ENCODE assay signal across 10 cellular contexts in genomic region chr1:41713557-41714327, GRCh38.
DNase-seq lines count a peak whose midpoint lies in the region; ATAC-seq and TF ChIP-seq lines count a peak whose summit lies in the region.
"Had no signal": no experiment of that assay in that cellular context is flagged by ENCODE, and none has a peak within 500 bp of the region (broad histone marks: within the 10 kb centered on the region; RNA-seq: fewer than 3 reads in every experiment).

No MANE protein-coding gene starts in this region.

- H3K27me3 ChIP-seq in HUES64 (ENCODE audit: insufficient read depth, low read length), result no peaks in the 10 kb centered on the region

- H3K9ac ChIP-seq in HUES64 (ENCODE audit: low read depth, low read length), result 0 out of 2 replicates have a peak overlapping the region, but pooled peaks have one; percentile 10

- no peaks in the 10 kb centered on the region for H3K36me3 ChIP-seq in HUES64 (ENCODE audit: insufficient read depth, low read length)

- DNase-seq in AG08396 (ENCODE audit: low spot score), result peak; percentile 61
- DNase-seq in astrocyte of the cerebellum (ENCODE audit: low read depth), result peak; percentile 63
- DNase-seq in left kidney (ENCODE audit: low read depth, low spot score), result peak; percentile 87
- no peak for DNase-seq in stimulated activated CD4-positive, alpha-beta T cell treated with anti-CD3 and anti-CD28 coated beads, Interleukin-4, amount 100 ng/mL, for 24 hours
- no peak for DNase-seq in NCI-H2029 (lab: John Stamatoyannopoulos, UW)
- DNase-seq in globus pallidus (ENCODE audit: low spot score), result no peak
- DNase-seq: activated CD4-positive, alpha-beta T cell treated with anti-CD3 and anti-CD28 coated beads for 48 hours; DMS79 treated with DMSO at 0.1 percent for 48 hours had no signal

- H3K4me1 ChIP-seq in HUES64 (ENCODE audit: insufficient read depth, low read length), result peaks cover 10% of the 10 kb centered on the region; the same call in 1 of the 2 replicates

- no peak overlapping the region for H3K4me3 ChIP-seq in HUES64 (ENCODE audit: low read length)
- H3K4me3 ChIP-seq in astrocyte of the cerebellum (ENCODE audit: low read depth, low read length), result no peak overlapping the region

- in situ Hi-C loops in astrocyte of the cerebellum (cut with HindIII; ENCODE audit: low sequenced_read_pairs), result no loop called here

- WGBS in HUES64, result 60% methylated on average over 6 of the region's 6 CpGs

- ATAC-seq in HG03521 (IDR thresholded peaks at IDR 0.05; ENCODE audit: unreplicated experiment), result no peak

- no peak for TF ChIP-seq CTCF in astrocyte of the cerebellum (IDR thresholded peaks at IDR 0.05; ENCODE audit: low read depth, low read length, missing control alignments)

- no peak overlapping the region for H3K27ac ChIP-seq in HUES64 (ENCODE audit: low read depth, low read length)

- H3K9me3 ChIP-seq in HUES64 (ENCODE audit: insufficient read depth, low read depth, low read length), result no peaks in the 10 kb centered on the region

Comparison
In these comparisons a context has a peak if more than half of its experiments do, and no peak if none do; other contexts are left out.
1. DNase-seq: peak in AG08396 (single experiment), astrocyte of the cerebellum (single experiment) and left kidney (single experiment); none in stimulated activated CD4-positive, alpha-beta T cell treated with anti-CD3 and anti-CD28 coated beads, Interleukin-4, amount 100 ng/mL, for 24 hours (single experiment), NCI-H2029 (single experiment) and globus pallidus (single experiment).